ENCODE assay signal across 10 cellular contexts in the genomic region with DNA sequence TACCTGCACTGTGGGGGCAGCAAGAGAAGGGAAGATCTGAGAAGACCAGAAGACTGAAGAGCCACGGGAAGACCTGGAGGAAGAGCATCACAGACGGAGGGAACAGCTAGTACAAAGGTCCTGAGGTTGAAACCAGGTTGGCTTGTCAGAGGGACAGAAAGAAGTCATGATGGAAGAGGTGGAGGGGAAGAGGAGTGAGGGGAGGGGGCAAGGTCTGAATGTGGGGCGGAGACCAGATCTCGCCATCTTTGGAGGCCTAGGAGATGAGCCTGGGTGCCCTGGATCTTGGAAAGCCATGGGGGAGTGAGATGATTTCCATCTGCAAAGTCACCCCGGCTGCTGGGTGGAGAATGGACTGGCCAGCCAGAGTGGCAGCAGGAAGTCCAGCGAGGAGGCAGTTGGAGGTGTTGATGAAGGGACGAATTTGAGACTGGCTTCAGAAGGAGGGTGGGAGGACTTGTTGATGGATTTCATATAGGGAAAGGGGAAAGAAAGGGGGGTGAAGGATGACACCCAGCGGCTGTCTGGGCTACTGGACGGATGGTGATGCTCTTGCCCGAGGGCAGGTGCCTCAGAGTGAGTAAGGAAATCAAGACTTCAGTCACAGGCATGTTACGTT. TPM values are rescaled to one million over a fixed set of nuclear protein-coding genes. Genes with fewer than 3 reads are reported as not detected.
DNase-seq lines count a peak whose midpoint lies in the region; ATAC-seq and TF ChIP-seq lines count a peak whose summit lies in the region.
"Had no signal": no experiment of that assay in that cellular context is flagged by ENCODE, and none has a peak within 500 bp of the region (broad histone marks: within the 10 kb centered on the region; RNA-seq: fewer than 3 reads in every experiment).

No MANE protein-coding gene starts in this region.

- H3K4me1 Mint-ChIP-seq in naive B cell (peaks cover 31 to 49% (median 38%) of the 10 kb centered on the region in 3 donors), chondrocyte (ENCODE audit: low read depth) (peaks cover 18% of the 10 kb centered on the region)

- CTCF ChIA-PET in A673 (lab: Charles Lee), result no interaction called here
- CTCF ChIA-PET in HEK293 (lab: Yijun Ruan, JAX), result interaction anchor here (0.6 to 1.7 kb wide), 2 partner anchors 11 to 61 kb away, joined by 3 to 13 read pairs; no protein-coding TSS in a partner anchor

- H3K9me3 ChIP-seq in A673 (ENCODE audit: low read depth, low read length, poor library complexity, severe bottlenecking), result no peaks in the 10 kb centered on the region
- no peaks in the 10 kb centered on the region for H3K9me3 ChIP-seq in HEK293 (ENCODE audit: control insufficient read depth, insufficient read depth, low read depth, low read length)
- no peaks in the 10 kb centered on the region for H3K9me3 ChIP-seq in breast epithelium

- peak overlapping the region; percentile 94 for H3K4me3 ChIP-seq in A673 (ENCODE audit: low read depth, low read length, poor library complexity, severe bottlenecking)
- no peak overlapping the region for H3K4me3 ChIP-seq in HEK293 (ENCODE audit: low read depth, low read length)
- no peak overlapping the region for H3K4me3 ChIP-seq in breast epithelium

- DNase-seq in A673 (ENCODE audit: low spot score) (no peak), breast epithelium (ENCODE audit: low spot score in 2 of 2) (peak in 1 of 2 donors; percentile 28), naive B cell (no peak), chondrocyte (ENCODE audit: low spot score) (no peak), DMS79 (lab: John Stamatoyannopoulos, UW) (no peak)
- no peak for DNase-seq in stimulated activated CD4-positive, alpha-beta T cell treated with anti-CD3 and anti-CD28 coated beads, Interleukin-4, amount 100 ng/mL, for 1 hour
- DNase-seq: DMS79 treated with DMSO at 0.1 percent for 48 hours, NCI-H1930 had no signal

- TF ChIP-seq CTCF in A673 (conservative IDR thresholded peaks at IDR 0.05; ENCODE audit: low read depth, low read length), result no peak
- TF ChIP-seq CTCF in HEK293 (tag by site-specific recombination; IDR thresholded peaks at IDR 0.05), result no peak
- TF ChIP-seq CTCF in breast epithelium (IDR thresholded peaks at IDR 0.05), result no peak
- no peak for TF ChIP-seq CTCF in chondrocyte (IDR thresholded peaks at IDR 0.05)

- TF ChIP-seq POLR2A in breast epithelium (IDR thresholded peaks at IDR 0.05), result no peak

- no peak for ATAC-seq in naive B cell (ENCODE audit: low read depth in 2 of 2)
- no peak for ATAC-seq in GM21515 (IDR thresholded peaks at IDR 0.05; ENCODE audit: unreplicated experiment)

- H3K27me3 ChIP-seq in A673 (replicated peaks; ENCODE audit: insufficient read depth, low read depth, low read length, poor library complexity) (no peaks in the 10 kb centered on the region), breast epithelium (no peaks in the 10 kb centered on the region)

- intact Hi-C loops in A673 (cut with micrococcal nuclease; ENCODE audit: unreplicated experiment) (no loop called here), breast epithelium (cut with DNase I; ENCODE audit: low total_unique reads) (no loop called here)

- H3K4me1 ChIP-seq in A673 (ENCODE audit: insufficient read depth, low read length, poor library complexity, severe bottlenecking), result no peaks in the 10 kb centered on the region
- H3K4me1 ChIP-seq in HEK293 (ENCODE audit: control insufficient read depth, insufficient read depth, low read length), result no peaks in the 10 kb centered on the region
- no peaks in the 10 kb centered on the region for H3K4me1 ChIP-seq in breast epithelium

- H3K36me3 ChIP-seq in A673 (ENCODE audit: insufficient read depth, low read length, poor library complexity, severe bottlenecking) (no peaks in the 10 kb centered on the region), HEK293 (ENCODE audit: control insufficient read depth in 2 of 2, insufficient read depth in 1 of 2, low read length in 2 of 2) (no peaks in the 10 kb centered on the region), breast epithelium (no peaks in the 10 kb centered on the region)

- H3K36me3 Mint-ChIP-seq in naive B cell (peaks cover 8% of the 10 kb centered on the region in 2 donors), chondrocyte (ENCODE audit: low read depth) (no peaks in the 10 kb centered on the region)

- BruUV-seq in A673 (replicated peaks; lab: Mats Ljungman, UMichigan), result no TSS peak

- H3K27ac ChIP-seq in A673 (ENCODE audit: low read depth, low read length, poor library complexity, severe bottlenecking) (no peak overlapping the region), HEK293 (ENCODE audit: extremely low read depth, low read depth, low read length) (no peak overlapping the region), breast epithelium (peak overlapping the region; percentile 92 to 98)

- H3K27me3 Mint-ChIP-seq in naive B cell, result peaks cover 0 to 8% (median 4%) of the 10 kb centered on the region in 3 donors
- no peaks in the 10 kb centered on the region for H3K27me3 Mint-ChIP-seq in chondrocyte (ENCODE audit: low read depth)

- peaks cover 0 to 10% (median 0%) of the 10 kb centered on the region in 7 donors for H3K9me3 Mint-ChIP-seq in naive B cell
- no peaks in the 10 kb centered on the region for H3K9me3 Mint-ChIP-seq in chondrocyte (ENCODE audit: low read depth)

- H3K4me3 Mint-ChIP-seq in naive B cell, result peak overlapping the region in 7 of 8 donors; percentile 85 to 98 (median 96)
- H3K4me3 Mint-ChIP-seq in chondrocyte (ENCODE audit: unreplicated experiment), result no peak overlapping the region

- POLR2A ChIA-PET in A673 (lab: Charles Lee; ENCODE audit: low non-redundant PET) (interaction anchor here (0.7 kb wide), 1 partner anchor 9 kb away, joined by 6 read pairs; no protein-coding TSS in a partner anchor), HEK293 (lab: Yijun Ruan, JAX) (interaction anchor here (0.6 to 4.1 kb wide), 7 partner anchors 9 to 901 kb away, joined by 3 to 48 read pairs (median 6); partner anchors contain the start of gene UBC)

- H3K27ac Mint-ChIP-seq in naive B cell (peak overlapping the region in 3 of 6 donors; percentile 69 to 100 (median 100)), chondrocyte (ENCODE audit: unreplicated experiment) (no peak overlapping the region)

TF ChIP-seq in HEK293, 187 proteins besides CTCF, POLR2A, EP300 and RAD21:
- TF ChIP-seq ZNF623 (tag by site-specific recombination; IDR thresholded peaks at IDR 0.05), result peak; percentile 93
- TF ChIP-seq GLI4 (tag by site-specific recombination; IDR thresholded peaks at IDR 0.05), result no peak
- TF ChIP-seq GLIS2 (tag by site-specific recombination; IDR thresholded peaks at IDR 0.05), result no peak
- TF ChIP-seq, protein P1, sequence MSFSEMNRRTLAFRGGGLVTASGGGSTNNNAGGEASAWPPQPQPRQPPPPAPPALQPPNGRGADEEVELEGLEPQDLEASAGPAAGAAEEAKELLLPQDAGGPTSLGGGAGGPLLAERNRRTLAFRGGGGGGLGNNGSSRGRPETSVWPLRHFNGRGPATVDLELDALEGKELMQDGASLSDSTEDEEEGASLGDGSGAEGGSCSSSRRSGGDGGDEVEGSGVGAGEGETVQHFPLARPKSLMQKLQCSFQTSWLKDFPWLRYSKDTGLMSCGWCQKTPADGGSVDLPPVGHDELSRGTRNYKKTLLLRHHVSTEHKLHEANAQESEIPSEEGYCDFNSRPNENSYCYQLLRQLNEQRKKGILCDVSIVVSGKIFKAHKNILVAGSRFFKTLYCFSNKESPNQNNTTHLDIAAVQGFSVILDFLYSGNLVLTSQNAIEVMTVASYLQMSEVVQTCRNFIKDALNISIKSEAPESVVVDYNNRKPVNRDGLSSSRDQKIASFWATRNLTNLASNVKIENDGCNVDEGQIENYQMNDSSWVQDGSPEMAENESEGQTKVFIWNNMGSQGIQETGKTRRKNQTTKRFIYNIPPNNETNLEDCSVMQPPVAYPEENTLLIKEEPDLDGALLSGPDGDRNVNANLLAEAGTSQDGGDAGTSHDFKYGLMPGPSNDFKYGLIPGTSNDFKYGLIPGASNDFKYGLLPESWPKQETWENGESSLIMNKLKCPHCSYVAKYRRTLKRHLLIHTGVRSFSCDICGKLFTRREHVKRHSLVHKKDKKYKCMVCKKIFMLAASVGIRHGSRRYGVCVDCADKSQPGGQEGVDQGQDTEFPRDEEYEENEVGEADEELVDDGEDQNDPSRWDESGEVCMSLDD (tag by site-specific recombination; IDR thresholded peaks at IDR 0.05), result 0 out of 2 replicates have a peak, but pooled peaks have one; percentile 28
- peak; percentile 90 for TF ChIP-seq PRDM10 (tag by site-specific recombination; IDR thresholded peaks at IDR 0.05)

RNA-seq across cellular contexts. Expression of gene UBC, which starts 14.6 kb away (rescaled TPM):
- 965 and 1,053 TPM in 2 replicates for total RNA-seq in A673 (2021)
- total RNA-seq in breast epithelium, result 1,000 to 10,000 TPM; 1,552 to 1,797 (median 1,598) TPM
- 1,000 to 10,000 TPM in 5 of 6 donors, 100 to 1,000 TPM in 1; 741 to 1,939 (median 1,380) TPM for polyA plus RNA-seq in naive B cell (ENCODE audit: low read depth in 6 of 6)
- total RNA-seq in chondrocyte, result 987 to 1,235 TPM (median 1,212 TPM) in 3 replicates

RNA-seq across cellular contexts. Expression of gene DHX37, which starts 59.9 kb away (rescaled TPM):
- total RNA-seq in A673 (2021) (43.9 and 57.4 TPM in 2 replicates), breast epithelium (10 to 100 TPM in 2 of 3 donors, 1 to 10 TPM in 1; 9.8 to 17.0 (median 13.8) TPM), chondrocyte (11.8 to 15.3 TPM (median 14.0 TPM) in 3 replicates)
- 1 to 10 TPM; 1.2 to 6.8 (median 4.3) TPM for polyA plus RNA-seq in naive B cell (ENCODE audit: low read depth in 6 of 6)

Comparison
In these comparisons a context has a peak if more than half of its experiments do, and no peak if none do; other contexts are left out.
1. H3K27ac ChIP-seq: peak in breast epithelium (2 of 2); none in A673 (single experiment) and HEK293 (single experiment).